11 cellular contexts compared by ENCODE assay signal in the genomic region with DNA sequence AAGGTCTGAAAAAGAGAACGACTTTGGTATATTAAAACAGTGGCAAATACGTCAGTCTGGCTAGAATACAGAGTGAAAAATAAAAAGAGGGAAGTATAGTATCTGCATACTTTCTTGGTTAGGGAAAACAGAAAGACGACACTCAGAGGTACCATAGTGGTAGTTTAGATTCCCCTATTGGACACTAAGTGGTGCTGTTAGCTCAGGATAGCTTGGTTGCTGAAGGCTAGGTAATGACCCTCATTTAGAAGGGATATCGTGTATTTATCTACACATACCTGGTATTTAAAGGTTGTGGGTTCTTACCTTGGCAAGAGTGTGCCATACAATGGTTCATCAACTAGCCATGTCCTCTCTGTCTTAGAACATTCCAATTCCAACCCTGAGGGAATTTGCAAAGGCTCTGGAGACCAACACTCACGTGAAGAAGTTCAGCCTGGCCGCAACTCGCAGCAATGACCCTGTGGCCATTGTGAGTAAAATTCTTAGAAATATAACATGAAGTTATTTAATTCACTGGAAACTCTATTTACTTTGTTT. TPM values are rescaled to one million over a fixed set of nuclear protein-coding genes. Genes with fewer than 3 reads are reported as not detected.
DNase-seq lines count a peak whose midpoint lies in the region; ATAC-seq, FAIRE-seq and TF ChIP-seq lines count a peak whose summit lies in the region.
"Had no signal": no experiment of that assay in that cellular context is flagged by ENCODE, and none has a peak within 500 bp of the region (broad histone marks: within the 10 kb centered on the region; RNA-seq: fewer than 3 reads in every experiment).

No MANE protein-coding gene starts in this region.

- DNase-seq in NCI-H1105 treated with DMSO at 0.1 percent for 48 hours (lab: John Stamatoyannopoulos, UW) (peak; percentile 20), NCI-H1105 (lab: John Stamatoyannopoulos, UW) (no peak), MV-4-11 (lab: John Stamatoyannopoulos, UW) (peak; percentile 67), bronchial epithelial cell (ENCODE audit: low read depth) (no peak), neural crest cell (ENCODE audit: low read depth, low spot score) (no peak), NCI-H128 (lab: John Stamatoyannopoulos, UW; ENCODE audit: unreplicated experiment) (no peak), prostate gland (ENCODE audit: low spot score) (no peak)
- DNase-seq: activated T-cell treated with anti-CD3 and anti-CD28 coated beads, Interleukin-2, amount 50 U/mL, for 24 hours; stimulated activated CD4-positive, alpha-beta T cell treated with anti-CD3 and anti-CD28 coated beads, Interleukin-15, amount 100 ng/mL, for 24 hours had no signal

- intact Hi-C loops in prostate gland (cut with DNase I), result no loop called here

- H3K4me1 Mint-ChIP-seq in neural crest cell, result no peaks in the 10 kb centered on the region

- no peak overlapping the region for H3K4me3 Mint-ChIP-seq in neural crest cell
- H3K4me3 Mint-ChIP-seq: activated T-cell treated with anti-CD3 and anti-CD28 coated beads, Interleukin-2, amount 50 U/mL, for 24 hours had no signal

- no peak overlapping the region for H3K4me3 ChIP-seq in bronchial epithelial cell (ENCODE audit: low read depth, low read length)
- no peak overlapping the region for H3K4me3 ChIP-seq in prostate gland
- H3K4me3 ChIP-seq: thoracic aorta had no signal

- H3K9me3 ChIP-seq in prostate gland, result no peaks in the 10 kb centered on the region
- H3K9me3 ChIP-seq: thoracic aorta had no signal

- TF ChIP-seq CTCF in bronchial epithelial cell (IDR thresholded peaks at IDR 0.05; ENCODE audit: insufficient read depth, low read length, severe bottlenecking) (peak; percentile 35), neural crest cell (conservative IDR thresholded peaks at IDR 0.05) (peak; percentile 61), prostate gland (IDR thresholded peaks at IDR 0.05) (peak in 1 of 4 experiments; percentile 16)

- no peaks in the 10 kb centered on the region for H3K4me1 ChIP-seq in prostate gland (replicated peaks)

- no peak for FAIRE-seq in bronchial epithelial cell (lab: Jason Lieb, UNC)

- no peak overlapping the region for H3K27ac Mint-ChIP-seq in neural crest cell (ENCODE audit: unreplicated experiment)
- H3K27ac Mint-ChIP-seq: activated T-cell treated with anti-CD3 and anti-CD28 coated beads, Interleukin-2, amount 50 U/mL, for 24 hours had no signal

- no peak for TF ChIP-seq POLR2A in prostate gland (IDR thresholded peaks at IDR 0.05)

- H3K27me3 Mint-ChIP-seq in neural crest cell (ENCODE audit: low read depth), result no peaks in the 10 kb centered on the region
- H3K27me3 Mint-ChIP-seq: activated T-cell treated with anti-CD3 and anti-CD28 coated beads, Interleukin-2, amount 50 U/mL, for 24 hours had no signal

- peaks cover 2% of the 10 kb centered on the region for H3K9me3 Mint-ChIP-seq in neural crest cell
- H3K9me3 Mint-ChIP-seq: activated T-cell treated with anti-CD3 and anti-CD28 coated beads, Interleukin-2, amount 50 U/mL, for 24 hours had no signal

- peaks cover 34% of the 10 kb centered on the region for H3K36me3 Mint-ChIP-seq in neural crest cell (ENCODE audit: low read depth)

- WGBS in prostate gland, result 83% methylated on average over 7 of the region's 7 CpGs

- no peak for ATAC-seq in GM19455 (IDR thresholded peaks at IDR 0.05; ENCODE audit: unreplicated experiment)

- H3K27me3 ChIP-seq in bronchial epithelial cell (ENCODE audit: control insufficient read depth, insufficient read depth, low read length), result no peaks in the 10 kb centered on the region
- no peaks in the 10 kb centered on the region for H3K27me3 ChIP-seq in prostate gland (replicated peaks; ENCODE audit: insufficient read depth)

- H3K36me3 ChIP-seq in bronchial epithelial cell (ENCODE audit: control insufficient read depth, insufficient read depth, low read length) (no peaks in the 10 kb centered on the region), prostate gland (no peaks in the 10 kb centered on the region)
- H3K36me3 ChIP-seq: thoracic aorta had no signal

- H3K27ac ChIP-seq in prostate gland, result no peak overlapping the region
- H3K27ac ChIP-seq: thoracic aorta had no signal

RNA-seq across cellular contexts. Expression of gene TMOD2, which starts 31.0 kb away (rescaled TPM):
- total RNA-seq in bronchial epithelial cell, result 2.1 and 2.2 TPM in 2 replicates
- total RNA-seq in neural crest cell, result 17.4 and 18.9 TPM in 2 replicates
- total RNA-seq in prostate gland, result 1 to 10 TPM; 2.4 to 8.9 TPM

RNA-seq across cellular contexts. Expression of gene LYSMD2, which starts 45.0 kb away (rescaled TPM):
- total RNA-seq in bronchial epithelial cell (2.4 and 4.2 TPM in 2 replicates), neural crest cell (2.4 and 3.2 TPM in 2 replicates), prostate gland (10 to 100 TPM; 15.0 to 29.9 TPM)

RNA-seq across cellular contexts. Expression of gene TMOD3, which starts 47.0 kb away (rescaled TPM):
- 80.3 and 99.5 TPM in 2 replicates for total RNA-seq in bronchial epithelial cell
- total RNA-seq in neural crest cell, result 29.3 and 29.8 TPM in 2 replicates
- 10 to 100 TPM; 17.2 to 19.6 TPM for total RNA-seq in prostate gland

Comparison
In these comparisons a context has a peak if more than half of its experiments do, and no peak if none do; other contexts are left out.
1. DNase-seq: peak in NCI-H1105 treated with DMSO at 0.1 percent for 48 hours (single experiment) and MV-4-11 (single experiment); none in NCI-H1105 (single experiment), bronchial epithelial cell (single experiment), neural crest cell (single experiment), NCI-H128 (single experiment) and prostate gland (single experiment).